Comparison of ENCODE assay signal across 1 cellular context in the genomic region with DNA sequence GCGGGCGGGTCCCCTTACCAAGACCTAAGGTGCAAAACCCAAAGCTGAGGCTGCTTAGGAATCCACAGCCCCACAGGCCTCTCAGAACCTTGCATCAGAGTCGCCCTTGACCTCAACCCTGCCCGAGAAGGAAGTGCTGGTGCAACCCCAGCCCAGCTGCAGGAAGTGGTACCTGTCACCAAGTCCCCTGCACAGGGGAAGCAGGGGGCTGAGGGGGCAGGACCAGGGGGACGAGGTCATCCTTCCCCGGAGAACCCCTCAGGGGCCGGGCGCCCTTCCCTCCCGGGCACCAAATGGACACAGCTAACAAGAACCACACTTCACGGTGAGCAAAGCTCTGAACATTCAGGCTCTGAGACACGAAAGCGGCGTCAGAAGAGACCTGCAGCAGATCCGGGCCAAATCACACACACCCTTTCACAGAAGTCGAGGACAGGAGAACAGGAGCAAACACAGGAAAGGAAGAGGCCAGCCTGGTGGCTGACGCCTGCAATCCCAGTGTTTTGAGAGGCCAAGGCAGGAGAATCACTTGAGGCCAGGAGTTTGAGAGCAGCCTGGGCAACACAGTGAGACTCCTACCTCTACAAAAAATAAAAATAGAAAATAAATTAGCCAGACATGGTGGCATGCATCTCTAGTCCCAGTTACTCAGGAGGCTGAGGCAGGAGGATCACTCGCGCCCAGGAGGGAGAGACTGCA.
TF ChIP-seq lines count a peak whose summit lies in the region.

No MANE protein-coding gene starts in this region.

TF ChIP-seq in HepG2, 621 proteins besides CTCF, POLR2A, EP300 and RAD21 (continued from another document and continues in another):
- TF ChIP-seq MXI1 (IDR thresholded peaks at IDR 0.05; ENCODE audit: borderline replicate concordance, low read depth, low read length) (peak; percentile 20; the same call in 1 of the 3 replicates), HOXA3 (CRISPR knock-in tag; IDR thresholded peaks at IDR 0.05) (peak; percentile 67; the same call in 1 of the 2 replicates), ESRRA (CRISPR knock-in tag; IDR thresholded peaks at IDR 0.05; ENCODE audit: low read depth) (peak; percentile 75; the same call in 1 of the 2 replicates), ZNF143 (CRISPR knock-in tag; IDR thresholded peaks at IDR 0.05) (no peak), JUND (CRISPR knock-in tag; IDR thresholded peaks at IDR 0.05) (no peak), PRMT3 (CRISPR knock-in tag; IDR thresholded peaks at IDR 0.05; ENCODE audit: borderline replicate concordance, low read depth) (no peak), POGK (CRISPR knock-in tag; conservative IDR thresholded peaks at IDR 0.05) (0 out of 2 replicates have a peak, but pooled peaks have one; percentile 48), AGO1 (IDR thresholded peaks at IDR 0.05; ENCODE audit: low read depth, low read length, poor library complexity, severe bottlenecking) (no peak), ZNF713 (CRISPR knock-in tag; IDR thresholded peaks at IDR 0.05) (no peak), ZNF776 (CRISPR knock-in tag; IDR thresholded peaks at IDR 0.05) (no peak), GRHL1 (CRISPR knock-in tag; conservative IDR thresholded peaks at IDR 0.05) (no peak), ZBTB7A (CRISPR knock-in tag; IDR thresholded peaks at IDR 0.05) (peak; percentile 94), NBN (conservative IDR thresholded peaks at IDR 0.05) (no peak), ZNF44 (CRISPR knock-in tag; IDR thresholded peaks at IDR 0.05) (no peak), SP1 (IDR thresholded peaks at IDR 0.05) (no peak), SP1 (CRISPR knock-in tag; IDR thresholded peaks at IDR 0.05) (no peak), KLF11 (CRISPR knock-in tag; IDR thresholded peaks at IDR 0.05) (no peak; the same call in 1 of the 2 replicates), ZNF644 (CRISPR knock-in tag; IDR thresholded peaks at IDR 0.05; ENCODE audit: low read depth) (no peak), ZNF570 (CRISPR knock-in tag; IDR thresholded peaks at IDR 0.05; ENCODE audit: borderline replicate concordance) (no peak), ZNF337 (CRISPR knock-in tag; IDR thresholded peaks at IDR 0.05; ENCODE audit: borderline replicate concordance, low read depth) (no peak), ZNF562 (CRISPR knock-in tag; IDR thresholded peaks at IDR 0.05; ENCODE audit: borderline replicate concordance) (no peak), KIAA2018 (CRISPR knock-in tag; IDR thresholded peaks at IDR 0.05; ENCODE audit: borderline replicate concordance) (0 out of 2 replicates have a peak, but pooled peaks have one; percentile 43), ARNTL (CRISPR knock-in tag; IDR thresholded peaks at IDR 0.05) (peak; percentile 43; the same call in 1 of the 2 replicates), RARA (CRISPR knock-in tag; IDR thresholded peaks at IDR 0.05) (peak; percentile 94), SMYD3 (CRISPR knock-in tag; IDR thresholded peaks at IDR 0.05) (no peak), ZC3H4 (CRISPR knock-in tag; IDR thresholded peaks at IDR 0.05; ENCODE audit: borderline replicate concordance) (no peak), ZNF557 (CRISPR knock-in tag; IDR thresholded peaks at IDR 0.05) (no peak), ZNF567 (CRISPR knock-in tag; IDR thresholded peaks at IDR 0.05; ENCODE audit: borderline replicate concordance) (peak; percentile 79; the same call in 1 of the 2 replicates), ZNF431 (CRISPR knock-in tag; IDR thresholded peaks at IDR 0.05; ENCODE audit: borderline replicate concordance, low read depth) (no peak)
- TF ChIP-seq, protein P1, sequence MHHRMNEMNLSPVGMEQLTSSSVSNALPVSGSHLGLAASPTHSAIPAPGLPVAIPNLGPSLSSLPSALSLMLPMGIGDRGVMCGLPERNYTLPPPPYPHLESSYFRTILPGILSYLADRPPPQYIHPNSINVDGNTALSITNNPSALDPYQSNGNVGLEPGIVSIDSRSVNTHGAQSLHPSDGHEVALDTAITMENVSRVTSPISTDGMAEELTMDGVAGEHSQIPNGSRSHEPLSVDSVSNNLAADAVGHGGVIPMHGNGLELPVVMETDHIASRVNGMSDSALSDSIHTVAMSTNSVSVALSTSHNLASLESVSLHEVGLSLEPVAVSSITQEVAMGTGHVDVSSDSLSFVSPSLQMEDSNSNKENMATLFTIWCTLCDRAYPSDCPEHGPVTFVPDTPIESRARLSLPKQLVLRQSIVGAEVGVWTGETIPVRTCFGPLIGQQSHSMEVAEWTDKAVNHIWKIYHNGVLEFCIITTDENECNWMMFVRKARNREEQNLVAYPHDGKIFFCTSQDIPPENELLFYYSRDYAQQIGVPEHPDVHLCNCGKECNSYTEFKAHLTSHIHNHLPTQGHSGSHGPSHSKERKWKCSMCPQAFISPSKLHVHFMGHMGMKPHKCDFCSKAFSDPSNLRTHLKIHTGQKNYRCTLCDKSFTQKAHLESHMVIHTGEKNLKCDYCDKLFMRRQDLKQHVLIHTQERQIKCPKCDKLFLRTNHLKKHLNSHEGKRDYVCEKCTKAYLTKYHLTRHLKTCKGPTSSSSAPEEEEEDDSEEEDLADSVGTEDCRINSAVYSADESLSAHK (CRISPR knock-in tag; IDR thresholded peaks at IDR 0.05; ENCODE audit: borderline replicate concordance), result no peak
- TF ChIP-seq, protein P2, sequence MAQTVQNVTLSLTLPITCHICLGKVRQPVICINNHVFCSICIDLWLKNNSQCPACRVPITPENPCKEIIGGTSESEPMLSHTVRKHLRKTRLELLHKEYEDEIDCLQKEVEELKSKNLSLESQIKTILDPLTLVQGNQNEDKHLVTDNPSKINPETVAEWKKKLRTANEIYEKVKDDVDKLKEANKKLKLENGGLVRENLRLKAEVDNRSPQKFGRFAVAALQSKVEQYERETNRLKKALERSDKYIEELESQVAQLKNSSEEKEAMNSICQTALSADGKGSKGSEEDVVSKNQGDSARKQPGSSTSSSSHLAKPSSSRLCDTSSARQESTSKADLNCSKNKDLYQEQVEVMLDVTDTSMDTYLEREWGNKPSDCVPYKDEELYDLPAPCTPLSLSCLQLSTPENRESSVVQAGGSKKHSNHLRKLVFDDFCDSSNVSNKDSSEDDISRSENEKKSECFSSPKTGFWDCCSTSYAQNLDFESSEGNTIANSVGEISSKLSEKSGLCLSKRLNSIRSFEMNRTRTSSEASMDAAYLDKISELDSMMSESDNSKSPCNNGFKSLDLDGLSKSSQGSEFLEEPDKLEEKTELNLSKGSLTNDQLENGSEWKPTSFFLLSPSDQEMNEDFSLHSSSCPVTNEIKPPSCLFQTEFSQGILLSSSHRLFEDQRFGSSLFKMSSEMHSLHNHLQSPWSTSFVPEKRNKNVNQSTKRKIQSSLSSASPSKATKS (CRISPR knock-in tag; IDR thresholded peaks at IDR 0.05), result no peak
- TF ChIP-seq, protein P3, sequence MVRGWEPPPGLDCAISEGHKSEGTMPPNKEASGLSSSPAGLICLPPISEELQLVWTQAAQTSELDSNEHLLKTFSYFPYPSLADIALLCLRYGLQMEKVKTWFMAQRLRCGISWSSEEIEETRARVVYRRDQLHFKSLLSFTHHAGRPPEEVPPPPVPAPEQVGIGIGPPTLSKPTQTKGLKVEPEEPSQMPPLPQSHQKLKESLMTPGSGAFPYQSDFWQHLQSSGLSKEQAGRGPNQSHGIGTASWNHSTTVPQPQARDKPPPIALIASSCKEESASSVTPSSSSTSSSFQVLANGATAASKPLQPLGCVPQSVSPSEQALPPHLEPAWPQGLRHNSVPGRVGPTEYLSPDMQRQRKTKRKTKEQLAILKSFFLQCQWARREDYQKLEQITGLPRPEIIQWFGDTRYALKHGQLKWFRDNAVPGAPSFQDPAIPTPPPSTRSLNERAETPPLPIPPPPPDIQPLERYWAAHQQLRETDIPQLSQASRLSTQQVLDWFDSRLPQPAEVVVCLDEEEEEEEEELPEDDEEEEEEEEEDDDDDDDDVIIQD (CRISPR knock-in tag; IDR thresholded peaks at IDR 0.05; ENCODE audit: low read depth), result no peak
- TF ChIP-seq, protein P4, sequence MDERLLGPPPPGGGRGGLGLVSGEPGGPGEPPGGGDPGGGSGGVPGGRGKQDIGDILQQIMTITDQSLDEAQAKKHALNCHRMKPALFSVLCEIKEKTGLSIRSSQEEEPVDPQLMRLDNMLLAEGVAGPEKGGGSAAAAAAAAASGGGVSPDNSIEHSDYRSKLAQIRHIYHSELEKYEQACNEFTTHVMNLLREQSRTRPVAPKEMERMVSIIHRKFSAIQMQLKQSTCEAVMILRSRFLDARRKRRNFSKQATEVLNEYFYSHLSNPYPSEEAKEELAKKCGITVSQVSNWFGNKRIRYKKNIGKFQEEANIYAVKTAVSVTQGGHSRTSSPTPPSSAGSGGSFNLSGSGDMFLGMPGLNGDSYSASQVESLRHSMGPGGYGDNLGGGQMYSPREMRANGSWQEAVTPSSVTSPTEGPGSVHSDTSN (CRISPR knock-in tag; IDR thresholded peaks at IDR 0.05), result no peak
- TF ChIP-seq, protein P5, sequence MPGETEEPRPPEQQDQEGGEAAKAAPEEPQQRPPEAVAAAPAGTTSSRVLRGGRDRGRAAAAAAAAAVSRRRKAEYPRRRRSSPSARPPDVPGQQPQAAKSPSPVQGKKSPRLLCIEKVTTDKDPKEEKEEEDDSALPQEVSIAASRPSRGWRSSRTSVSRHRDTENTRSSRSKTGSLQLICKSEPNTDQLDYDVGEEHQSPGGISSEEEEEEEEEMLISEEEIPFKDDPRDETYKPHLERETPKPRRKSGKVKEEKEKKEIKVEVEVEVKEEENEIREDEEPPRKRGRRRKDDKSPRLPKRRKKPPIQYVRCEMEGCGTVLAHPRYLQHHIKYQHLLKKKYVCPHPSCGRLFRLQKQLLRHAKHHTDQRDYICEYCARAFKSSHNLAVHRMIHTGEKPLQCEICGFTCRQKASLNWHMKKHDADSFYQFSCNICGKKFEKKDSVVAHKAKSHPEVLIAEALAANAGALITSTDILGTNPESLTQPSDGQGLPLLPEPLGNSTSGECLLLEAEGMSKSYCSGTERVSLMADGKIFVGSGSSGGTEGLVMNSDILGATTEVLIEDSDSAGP (CRISPR knock-in tag; IDR thresholded peaks at IDR 0.05; ENCODE audit: borderline replicate concordance), result no peak
